8 cellular contexts compared by ENCODE assay signal in genomic region chr14:100850841-100851585, GRCh38. TPM values are rescaled to one million over a fixed set of nuclear protein-coding genes. Genes with fewer than 3 reads are reported as not detected.
DNase-seq lines count a peak whose midpoint lies in the region; ATAC-seq and TF ChIP-seq lines count a peak whose summit lies in the region.

No MANE protein-coding gene starts in this region.

- H3K27ac ChIP-seq in A673 (ENCODE audit: low read depth, low read length, poor library complexity, severe bottlenecking): no peak overlapping the region
- H3K27ac ChIP-seq in left ventricle myocardium inferior (replicated peaks): no peak overlapping the region

- ATAC-seq in GM18505 (IDR thresholded peaks at IDR 0.05; ENCODE audit: unreplicated experiment) (peak; percentile 59), GM18520 (IDR thresholded peaks at IDR 0.05; ENCODE audit: unreplicated experiment) (no peak)

- H3K27me3 ChIP-seq in A673 (replicated peaks; ENCODE audit: insufficient read depth, low read depth, low read length, poor library complexity) (no peaks in the 10 kb centered on the region), left ventricle myocardium inferior (ENCODE audit: low read depth) (peaks cover 9% of the 10 kb centered on the region)

- DNase-seq in A673 (ENCODE audit: low spot score): peak; percentile 76
- peak; percentile 77 for DNase-seq in HK-2 (ENCODE audit: unreplicated experiment)
- peak; percentile 22 for DNase-seq in SKM-1 (lab: John Stamatoyannopoulos, UW; ENCODE audit: unreplicated experiment)
- peak; percentile 77 for DNase-seq in activated gamma-delta T cell treated with Interleukin-2 at 50 U/mL for 16 hours
- DNase-seq in left ventricle myocardium inferior: peak; percentile 58
- peak; percentile 71 to 77 (median 74) for DNase-seq in stimulated activated CD4-positive, alpha-beta T cell treated with anti-CD3 and anti-CD28 coated beads, Interleukin-1b, Interleukin-23, amount 100 ng/mL, for 24 hours (ENCODE audit: low read depth in 4 of 4, low spot score in 1 of 4)

- no peak for TF ChIP-seq POLR2A in GM18505 (IDR thresholded peaks at IDR 0.05; ENCODE audit: borderline replicate concordance, extremely low read depth, insufficient read depth, insufficient read length)

- H3K36me3 ChIP-seq in A673 (ENCODE audit: insufficient read depth, low read length, poor library complexity, severe bottlenecking): no peaks in the 10 kb centered on the region
- no peaks in the 10 kb centered on the region for H3K36me3 ChIP-seq in left ventricle myocardium inferior

- H3K9me3 ChIP-seq in A673 (ENCODE audit: low read depth, low read length, poor library complexity, severe bottlenecking) (no peaks in the 10 kb centered on the region), left ventricle myocardium inferior (replicated peaks) (no peaks in the 10 kb centered on the region)

- CTCF ChIA-PET in A673 (lab: Charles Lee): interaction anchor here (0.7 to 1.6 kb wide), 3 partner anchors 29 to 384 kb away, joined by 3 to 6 read pairs (median 5); no protein-coding TSS in a partner anchor

- BruUV-seq in A673 (replicated peaks; lab: Mats Ljungman, UMichigan): no TSS peak

- H3K4me1 ChIP-seq in A673 (ENCODE audit: insufficient read depth, low read length, poor library complexity, severe bottlenecking): peaks cover 17% of the 10 kb centered on the region
- no peaks in the 10 kb centered on the region for H3K4me1 ChIP-seq in left ventricle myocardium inferior

- H3K4me3 ChIP-seq in A673 (ENCODE audit: low read depth, low read length, poor library complexity, severe bottlenecking): no peak overlapping the region
- H3K4me3 ChIP-seq in left ventricle myocardium inferior: no peak overlapping the region

- peak; percentile 90 for TF ChIP-seq CTCF in A673 (conservative IDR thresholded peaks at IDR 0.05; ENCODE audit: low read depth, low read length)
- TF ChIP-seq CTCF in left ventricle myocardium inferior (IDR thresholded peaks at IDR 0.05; ENCODE audit: borderline replicate concordance): peak; percentile 70

- intact Hi-C loops in A673 (cut with micrococcal nuclease; ENCODE audit: unreplicated experiment): loop anchor here (5.0 kb wide), 3 partner anchors 36 to 386 kb away; partner anchors contain the start of gene RTL1
- intact Hi-C loops in left ventricle myocardium inferior (cut with micrococcal nuclease): no loop called here

- POLR2A ChIA-PET in A673 (lab: Charles Lee; ENCODE audit: low non-redundant PET): no interaction called here

RNA-seq across cellular contexts. Expression of gene MEG3, which starts 25.1 kb away (rescaled TPM):
- total RNA-seq in A673 (2021) (51.0 and 58.7 TPM in 2 replicates), left ventricle myocardium inferior (17.5 TPM)

RNA-seq across cellular contexts. Expression of gene RTL1, which starts 52.5 kb away (rescaled TPM):
- 0.09 and 0.15 TPM in 2 replicates for total RNA-seq in A673 (2021)
- total RNA-seq in left ventricle myocardium inferior: not detected

Comparison
In these comparisons a context has a peak if more than half of its experiments do, and no peak if none do; other contexts are left out.
1. DNase-seq: peak in every context shown above with its lines; median percentile 77 in HK-2; 77 in activated gamma-delta T cell treated with Interleukin-2 at 50 U/mL for 16 hours; 76 in A673; 74 in stimulated activated CD4-positive, alpha-beta T cell treated with anti-CD3 and anti-CD28 coated beads, Interleukin-1b, Interleukin-23, amount 100 ng/mL, for 24 hours; 58 in left ventricle myocardium inferior; 22 in SKM-1.